34 cellular contexts compared by ENCODE assay signal in the genomic region with DNA sequence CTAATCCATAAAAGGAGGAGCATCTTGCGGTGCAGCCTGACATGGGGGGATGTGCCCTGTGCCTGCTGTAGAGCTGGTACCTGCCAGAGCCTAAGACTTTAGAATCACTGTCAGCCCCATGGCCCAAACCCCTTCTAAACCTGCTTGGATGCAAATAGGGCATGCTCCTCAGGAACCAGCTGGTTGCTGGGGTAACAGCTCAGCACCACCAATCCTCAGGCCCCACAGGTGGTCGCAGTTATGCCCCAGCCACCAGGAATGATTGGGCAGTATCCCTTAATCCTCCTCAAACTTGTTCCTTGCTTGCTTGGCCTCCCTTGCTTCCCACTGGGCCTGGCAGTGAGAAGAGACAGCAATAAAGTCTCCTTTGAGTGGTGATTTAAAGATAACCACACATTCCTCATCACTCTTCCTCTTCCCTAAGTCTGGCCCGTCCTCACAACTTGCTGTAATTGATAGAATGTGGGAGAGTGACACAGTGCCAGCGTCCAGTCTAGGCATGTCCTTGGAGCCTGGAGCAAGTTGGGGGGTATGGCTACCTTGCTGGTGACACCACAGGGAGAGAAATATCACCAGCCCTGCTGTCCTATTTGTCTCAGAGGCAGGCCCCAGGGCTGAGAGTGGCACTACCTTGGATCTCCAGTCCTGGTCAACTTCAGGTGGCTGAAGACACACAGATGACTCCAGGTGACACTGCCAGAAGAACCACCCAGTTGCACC. TPM values are rescaled to one million over a fixed set of nuclear protein-coding genes. Genes with fewer than 3 reads are reported as not detected.
"Had no signal": no experiment of that assay in that cellular context is flagged by ENCODE, and none has a peak within 500 bp of the region (broad histone marks: within the 10 kb centered on the region; RNA-seq: fewer than 3 reads in every experiment).

No MANE protein-coding gene starts in this region.

- H3K4me1 ChIP-seq: foreskin keratinocyte had no signal

- H3K4me1 Mint-ChIP-seq: WTC11 had no signal

- H3K4me3 Mint-ChIP-seq: activated CD4-positive, alpha-beta memory T cell treated with anti-CD3 and anti-CD28 coated beads, Interleukin-2, amount 10 ng/mL, durations not matched to agents 7 days and 5 days; activated CD4-positive, alpha-beta T cell treated with anti-CD3 and anti-CD28 coated beads, Interleukin-2, amount 10 ng/mL, durations not matched to agents 7 days and 5 days; activated CD8-positive, alpha-beta memory T cell treated with anti-CD3 and anti-CD28 coated beads, Interleukin-2, amount 10 ng/mL, durations not matched to agents 7 days and 5 days; activated naive CD8-positive, alpha-beta T cell; brain; effector memory CD8-positive, alpha-beta T cell; immature natural killer cell; naive B cell; nephron progenitor cell; stimulated activated naive CD8-positive, alpha-beta T cell treated with anti-CD3 and anti-CD28 coated beads, Interleukin-15, Interleukin-2, amounts not matched to agents 100 ng/mL and 50 ng/mL, for 24 hours; T-helper 17 cell; WTC11 had no signal

- ATAC-seq: activated CD8-positive, alpha-beta memory T cell treated with anti-CD3 and anti-CD28 coated beads, Interleukin-2, amount 10 ng/mL, durations not matched to agents 7 days and 5 days; effector memory CD8-positive, alpha-beta T cell; left lung; lower lobe of right lung; right cardiac atrium; T-helper 17 cell; WTC11 had no signal

- H3K9ac ChIP-seq: parathyroid adenoma had no signal

- FAIRE-seq: endothelial cell of umbilical vein had no signal

- H3K36me3 Mint-ChIP-seq: activated CD8-positive, alpha-beta memory T cell treated with anti-CD3 and anti-CD28 coated beads, Interleukin-2, amount 10 ng/mL, durations not matched to agents 7 days and 5 days; activated naive CD8-positive, alpha-beta T cell; immature natural killer cell; naive B cell; WTC11 had no signal

- H3K27ac ChIP-seq: ascending aorta, cardiac muscle cell, coronary artery, dorsolateral prefrontal cortex, foreskin keratinocyte, left lung, lower lobe of right lung, parathyroid adenoma, upper lobe of left lung, vagina had no signal

- H3K27me3 Mint-ChIP-seq: activated CD4-positive, alpha-beta memory T cell treated with anti-CD3 and anti-CD28 coated beads, Interleukin-2, amount 10 ng/mL, durations not matched to agents 7 days and 5 days; activated CD4-positive, alpha-beta T cell treated with anti-CD3 and anti-CD28 coated beads, Interleukin-2, amount 10 ng/mL, durations not matched to agents 7 days and 5 days; activated CD8-positive, alpha-beta memory T cell treated with anti-CD3 and anti-CD28 coated beads, Interleukin-2, amount 10 ng/mL, durations not matched to agents 7 days and 5 days; brain had no signal

- H2AFZ ChIP-seq: parathyroid adenoma had no signal

- H3K27ac Mint-ChIP-seq: activated CD4-positive, alpha-beta memory T cell treated with anti-CD3 and anti-CD28 coated beads, Interleukin-2, amount 10 ng/mL, durations not matched to agents 7 days and 5 days; activated CD4-positive, alpha-beta T cell treated with anti-CD3 and anti-CD28 coated beads, Interleukin-2, amount 10 ng/mL, durations not matched to agents 7 days and 5 days; activated CD8-positive, alpha-beta memory T cell treated with anti-CD3 and anti-CD28 coated beads, Interleukin-2, amount 10 ng/mL, durations not matched to agents 7 days and 5 days; activated naive CD8-positive, alpha-beta T cell; immature natural killer cell; nephron progenitor cell; stimulated activated naive CD8-positive, alpha-beta T cell treated with anti-CD3 and anti-CD28 coated beads, Interleukin-15, Interleukin-2, amounts not matched to agents 100 ng/mL and 50 ng/mL, for 24 hours; T-helper 17 cell; WTC11 had no signal

- H3K9me3 Mint-ChIP-seq: activated CD4-positive, alpha-beta memory T cell treated with anti-CD3 and anti-CD28 coated beads, Interleukin-2, amount 10 ng/mL, durations not matched to agents 7 days and 5 days; effector memory CD8-positive, alpha-beta T cell; immature natural killer cell; nephron progenitor cell; stimulated activated naive CD8-positive, alpha-beta T cell treated with anti-CD3 and anti-CD28 coated beads, Interleukin-15, Interleukin-2, amounts not matched to agents 100 ng/mL and 50 ng/mL, for 24 hours; WTC11 had no signal

- H3K4me3 ChIP-seq: ascending aorta, cardiac muscle cell, coronary artery, dorsolateral prefrontal cortex, heart left ventricle, left lung, lower lobe of right lung, upper lobe of left lung, vagina had no signal

- H3K36me3 ChIP-seq: cardiac muscle cell, left lung, upper lobe of left lung had no signal

- H3K27me3 ChIP-seq: ascending aorta, cardiac muscle cell, dorsolateral prefrontal cortex, foreskin keratinocyte, heart left ventricle, left lung, upper lobe of left lung, vagina had no signal

- DNase-seq: activated CD4-positive, alpha-beta memory T cell treated with anti-CD3 and anti-CD28 coated beads, Interleukin-2, amount 10 ng/mL, durations not matched to agents 7 days and 5 days; activated CD4-positive, alpha-beta T cell treated with anti-CD3 and anti-CD28 coated beads for 1 hour; activated CD4-positive, alpha-beta T cell treated with anti-CD3 and anti-CD28 coated beads, Interleukin-2, amount 10 ng/mL, durations not matched to agents 7 days and 5 days; activated CD8-positive, alpha-beta memory T cell treated with anti-CD3 and anti-CD28 coated beads, Interleukin-2, amount 10 ng/mL, durations not matched to agents 7 days and 5 days; activated naive CD4-positive, alpha-beta T cell treated with Interleukin-2 at 50 U/mL for 16 hours; activated T-cell treated with anti-CD3 and anti-CD28 coated beads, Interleukin-2, amount 50 U/mL, for 48 hours; dorsolateral prefrontal cortex; effector memory CD8-positive, alpha-beta T cell; foreskin keratinocyte; heart left ventricle; hypothalamus; immature natural killer cell; kidney glomerular epithelial cell; left lung; lower lobe of right lung; naive B cell; nephron progenitor cell; nucleus accumbens; right cardiac atrium; stimulated activated CD4-positive, alpha-beta T cell treated with anti-CD3 and anti-CD28 coated beads, Interleukin-2, amount 100 ng/mL, for 48 hours; substantia nigra; T-helper 17 cell; T1000; upper lobe of left lung had no signal

- H3K9me3 ChIP-seq: ascending aorta, heart left ventricle, left lung, lower lobe of right lung, upper lobe of left lung, vagina had no signal

RNA-seq across cellular contexts. Expression of gene VSTM4, which starts 43.0 kb away (rescaled TPM):
- total RNA-seq: foreskin keratinocyte, T-helper 17 cell had no signal
- polyA plus RNA-seq: foreskin keratinocyte had no signal
